In the genomic region with DNA sequence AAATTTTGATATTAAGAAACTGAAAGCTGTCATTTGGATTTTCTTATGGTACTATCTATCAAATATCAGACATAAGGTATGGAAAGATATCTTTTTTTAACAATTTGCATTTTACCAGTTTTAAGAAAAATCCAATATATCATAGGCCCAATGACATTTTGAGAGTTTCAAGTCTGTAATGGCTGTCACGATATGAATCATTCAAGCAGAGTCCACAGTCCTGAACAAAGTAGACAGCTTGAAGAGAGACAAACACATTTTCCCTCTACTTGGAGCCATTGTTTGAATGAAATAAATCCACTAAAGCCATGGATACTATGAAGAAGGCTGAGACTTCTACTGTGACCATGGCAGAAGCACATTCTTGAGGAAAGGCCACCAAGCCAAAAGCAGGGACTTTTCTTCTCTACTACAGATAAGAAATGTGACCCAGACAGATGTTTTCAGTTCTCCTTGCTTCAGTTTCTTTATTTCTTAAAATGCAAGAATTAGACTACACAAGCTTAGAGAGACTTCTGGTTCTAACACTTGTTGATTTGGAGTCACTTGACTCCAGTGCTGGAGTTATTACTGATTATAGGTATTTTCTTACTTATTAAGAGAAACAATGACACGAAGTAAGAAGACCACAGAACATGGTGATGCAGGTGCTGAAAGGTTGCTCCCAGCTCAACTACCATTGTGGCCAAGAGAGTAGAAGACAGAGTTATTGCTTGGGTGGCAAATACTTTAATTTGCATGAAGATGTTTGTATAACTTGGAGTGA, we compare ENCODE assay signal across 20 cellular contexts.
DNase-seq lines count a peak whose midpoint lies in the region; ATAC-seq, FAIRE-seq and TF ChIP-seq lines count a peak whose summit lies in the region.
"Had no signal": no experiment of that assay in that cellular context is flagged by ENCODE, and none has a peak within 500 bp of the region (broad histone marks: within the 10 kb centered on the region; RNA-seq: fewer than 3 reads in every experiment).

No MANE protein-coding gene starts in this region.

- no peak overlapping the region for H3K27ac ChIP-seq in adrenal gland
- H3K27ac ChIP-seq: A549, C4-2B, parathyroid adenoma, skin epidermis, transverse colon had no signal

- no peaks in the 10 kb centered on the region for H3K36me3 ChIP-seq in adrenal gland (replicated peaks in 1 of 2)
- H3K36me3 ChIP-seq: transverse colon had no signal

- intact Hi-C loops in adrenal gland (cut with DNase I), result no loop called here

- ATAC-seq in GM19324 (IDR thresholded peaks at IDR 0.05; ENCODE audit: low FRiP score, unreplicated experiment) (peak; percentile 62), GM21786 (IDR thresholded peaks at IDR 0.05; ENCODE audit: unreplicated experiment) (peak; percentile 76), HG03159 (IDR thresholded peaks at IDR 0.05; ENCODE audit: unreplicated experiment) (peak; percentile 57), GM21515 (IDR thresholded peaks at IDR 0.05; ENCODE audit: unreplicated experiment) (no peak)
- ATAC-seq: A549; left ventricle myocardium superior; stimulated activated effector memory CD8-positive, alpha-beta T cell treated with anti-CD3 and anti-CD28 coated beads, Interleukin-12 subunit alpha, Interleukin-12 subunit beta, amount 100 ng/mL, for 72 hours had no signal

- 67 to 94% (median 80%) methylated on average over 2 of the region's 2 CpGs for WGBS in adrenal gland, 4 donors

- H3K4me3 ChIP-seq in GM12865 (ENCODE audit: low read depth, low read length) (no peak overlapping the region), adrenal gland (no peak overlapping the region)
- H3K4me3 ChIP-seq: A549, skin epidermis, transverse colon had no signal

- no peak for TF ChIP-seq POLR2A in adrenal gland (IDR thresholded peaks at IDR 0.05)

- H3K9me3 ChIP-seq in adrenal gland (replicated peaks in 1 of 3), result no peaks in the 10 kb centered on the region
- H3K9me3 ChIP-seq: A549 had no signal

- no peaks in the 10 kb centered on the region for H3K4me1 ChIP-seq in adrenal gland (replicated peaks in 1 of 2)
- H3K4me1 ChIP-seq: A549, parathyroid adenoma, transverse colon had no signal

- FAIRE-seq in urothelium cell line (lab: Jason Lieb, UNC), result no peak
- FAIRE-seq: A549 had no signal

- no peaks in the 10 kb centered on the region for H3K27me3 ChIP-seq in adrenal gland
- H3K27me3 ChIP-seq: transverse colon had no signal

- DNase-seq in GM12865 (ENCODE audit: low read depth) (peak; percentile 50), islet precursor cell (no peak), urothelium cell line (ENCODE audit: low spot score) (no peak), adrenal gland (no peak)
- DNase-seq: amygdala, foreskin fibroblast, left ventricle myocardium superior, NCI-H1105, NCI-H2171, T-helper 1 cell, transverse colon had no signal

- no peak for TF ChIP-seq CTCF in GM12865 (IDR thresholded peaks at IDR 0.05; ENCODE audit: insufficient read depth, low read depth, low read length, missing control alignments)
- TF ChIP-seq CTCF in adrenal gland (IDR thresholded peaks at IDR 0.05), result no peak
